In the genomic region with DNA sequence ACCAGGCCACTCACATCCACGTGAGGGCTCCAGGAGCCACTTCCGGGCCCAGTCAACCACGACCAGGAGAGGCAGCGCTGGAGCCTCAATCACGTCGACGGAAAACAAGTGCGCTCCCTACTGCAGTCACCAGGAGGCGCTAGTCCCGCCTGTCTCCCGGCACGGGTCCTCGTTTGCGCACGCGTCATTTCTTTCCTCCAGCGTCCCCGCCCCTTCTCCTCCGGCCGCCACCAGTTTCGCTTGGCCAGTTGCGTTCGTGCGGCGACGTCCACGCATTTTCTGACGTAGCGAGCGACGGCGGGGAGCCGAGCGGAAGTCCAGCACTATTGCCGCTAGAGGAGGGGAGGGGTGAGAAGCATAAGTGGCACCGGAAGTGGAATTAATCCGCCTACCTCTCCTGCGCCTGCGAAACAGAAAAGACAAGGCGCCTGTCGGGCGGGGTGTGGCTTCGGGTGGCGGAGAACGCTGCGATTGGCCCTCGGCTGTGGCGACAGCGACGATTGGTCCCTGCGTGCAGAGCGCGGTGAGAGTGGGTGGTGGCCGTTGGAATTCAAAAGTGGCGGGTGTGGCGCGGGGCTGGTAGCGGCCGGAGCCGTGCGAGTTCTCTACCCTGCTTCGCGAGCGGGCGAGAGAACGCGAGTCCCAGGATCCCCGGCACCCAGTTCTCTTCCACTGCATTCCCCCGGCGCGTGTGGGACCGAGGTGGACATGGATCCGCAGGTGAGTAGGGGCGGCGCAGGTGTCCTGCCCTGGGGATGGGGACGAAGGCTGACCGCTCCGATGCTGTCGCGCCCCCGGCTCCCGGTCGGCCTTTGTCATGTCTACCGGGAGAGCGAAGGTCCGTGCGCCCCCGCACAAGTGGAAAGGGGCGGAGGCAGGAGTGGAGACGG, we compare ENCODE assay signal across 8 cellular contexts. TPM values are rescaled to one million over a fixed set of nuclear protein-coding genes. Genes with fewer than 3 reads are reported as not detected.
DNase-seq lines count a peak whose midpoint lies in the region; ATAC-seq and TF ChIP-seq lines count a peak whose summit lies in the region.

A gene with protein sequence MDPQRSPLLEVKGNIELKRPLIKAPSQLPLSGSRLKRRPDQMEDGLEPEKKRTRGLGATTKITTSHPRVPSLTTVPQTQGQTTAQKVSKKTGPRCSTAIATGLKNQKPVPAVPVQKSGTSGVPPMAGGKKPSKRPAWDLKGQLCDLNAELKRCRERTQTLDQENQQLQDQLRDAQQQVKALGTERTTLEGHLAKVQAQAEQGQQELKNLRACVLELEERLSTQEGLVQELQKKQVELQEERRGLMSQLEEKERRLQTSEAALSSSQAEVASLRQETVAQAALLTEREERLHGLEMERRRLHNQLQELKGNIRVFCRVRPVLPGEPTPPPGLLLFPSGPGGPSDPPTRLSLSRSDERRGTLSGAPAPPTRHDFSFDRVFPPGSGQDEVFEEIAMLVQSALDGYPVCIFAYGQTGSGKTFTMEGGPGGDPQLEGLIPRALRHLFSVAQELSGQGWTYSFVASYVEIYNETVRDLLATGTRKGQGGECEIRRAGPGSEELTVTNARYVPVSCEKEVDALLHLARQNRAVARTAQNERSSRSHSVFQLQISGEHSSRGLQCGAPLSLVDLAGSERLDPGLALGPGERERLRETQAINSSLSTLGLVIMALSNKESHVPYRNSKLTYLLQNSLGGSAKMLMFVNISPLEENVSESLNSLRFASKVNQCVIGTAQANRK (plus strand): TSS at position 546 of the 890 bp plus-strand sequence. CDS start 163 bp downstream, at position 709.

- H2AK5ac ChIP-seq in trophoblast cell (ENCODE audit: low read length), result peak within 1 kb of the TSS; percentile 5

- TF ChIP-seq CTCF in GM12872 (IDR thresholded peaks at IDR 0.05; ENCODE audit: insufficient read depth, low read depth, low read length) (peak; percentile 98), cardiac muscle cell (IDR thresholded peaks at IDR 0.05; ENCODE audit: low read depth, low read length) (peak; percentile 97), upper lobe of left lung (IDR thresholded peaks at IDR 0.05) (peak; percentile 86 to 99 (median 99))

- H3K27ac ChIP-seq in cardiac muscle cell, result peak within 1 kb of the TSS; percentile 92
- H3K27ac ChIP-seq in trophoblast cell (ENCODE audit: low read depth, low read length), result peak within 1 kb of the TSS; percentile 77
- H3K27ac ChIP-seq in upper lobe of left lung, result peak within 1 kb of the TSS; percentile 73 to 92 (median 90)

- DNase-seq in NCI-H1417 (lab: John Stamatoyannopoulos, UW) (peak; percentile 99 to 100 (median 99)), SW480 (ENCODE audit: low spot score) (peak; percentile 99), adipocyte (ENCODE audit: low read depth) (peak; percentile 100), cardiac muscle cell (ENCODE audit: low read depth in 1 of 2, low spot score in 1 of 2) (peak; percentile 100), trophoblast cell (peak; percentile 100), upper lobe of left lung (peak; percentile 98 to 99)

- H4K91ac ChIP-seq in trophoblast cell (ENCODE audit: low read depth, low read length), result peak within 1 kb of the TSS; percentile 95

- peak within 1 kb of the TSS; percentile 34 for H2BK5ac ChIP-seq in trophoblast cell (ENCODE audit: low read depth, low read length, poor library complexity)

- ATAC-seq in HG02759 (IDR thresholded peaks at IDR 0.05; ENCODE audit: unreplicated experiment), result peak; percentile 88
- ATAC-seq in upper lobe of left lung (ENCODE audit: low FRiP score in 2 of 2), result peak; percentile 98 to 99

- H2BK120ac ChIP-seq in trophoblast cell (ENCODE audit: insufficient read depth, low read length, poor library complexity), result peak within 1 kb of the TSS; percentile 77

- no CpG with 5 or more reads among the region's 90 CpGs for WGBS in trophoblast cell (ENCODE audit: extremely low coverage, insufficient coverage, insufficient read length)
- 0 to 1% methylated on average over 61 to 90 of the region's 90 CpGs for WGBS in upper lobe of left lung, 2 donors

- peaks cover 22% of the 10 kb centered on the region for H3K79me2 ChIP-seq in trophoblast cell (ENCODE audit: control insufficient read depth, insufficient read depth, low read length, poor library complexity)

- peak within 1 kb of the TSS; percentile 88 for H3K18ac ChIP-seq in trophoblast cell (ENCODE audit: low read length)

- peak within 1 kb of the TSS; percentile 30 for H4K12ac ChIP-seq in trophoblast cell (ENCODE audit: low read depth, low read length)

- H3K27me3 ChIP-seq in adipocyte (replicated peaks; ENCODE audit: control insufficient read depth, insufficient read depth, low read length), result no peaks in the 10 kb centered on the region
- H3K27me3 ChIP-seq in cardiac muscle cell, result no peaks in the 10 kb centered on the region
- H3K27me3 ChIP-seq in trophoblast cell (ENCODE audit: insufficient read depth, low read length), result no peaks in the 10 kb centered on the region
- H3K27me3 ChIP-seq in upper lobe of left lung, result no peaks in the 10 kb centered on the region

- H3K4me1 ChIP-seq in adipocyte (ENCODE audit: control insufficient read depth, insufficient read depth, low read length) (peaks cover 5% of the 10 kb centered on the region), cardiac muscle cell (ENCODE audit: low read depth) (no peaks in the 10 kb centered on the region), trophoblast cell (ENCODE audit: control insufficient read depth in 1 of 2, insufficient read depth in 2 of 2, low read length in 2 of 2) (peaks cover 0 to 12% of the 10 kb centered on the region in 2 experiments), upper lobe of left lung (peaks cover 10 to 15% (median 12%) of the 10 kb centered on the region in 4 donors)

- TF ChIP-seq POLR2A in upper lobe of left lung (IDR thresholded peaks at IDR 0.05), result peak in 2 of 4 donors; percentile 12 to 49

- H3K9ac ChIP-seq in adipocyte (ENCODE audit: low read length) (peak within 1 kb of the TSS; percentile 78), trophoblast cell (ENCODE audit: low read length) (peak within 1 kb of the TSS; percentile 83)

- H2BK12ac ChIP-seq in trophoblast cell (ENCODE audit: low read length), result no peak within 1 kb of the TSS

- H3K36me3 ChIP-seq in adipocyte (ENCODE audit: control insufficient read depth, insufficient read depth, low read length, severe bottlenecking) (no peaks in the 10 kb centered on the region), cardiac muscle cell (no peaks in the 10 kb centered on the region), trophoblast cell (ENCODE audit: control insufficient read depth in 1 of 2, insufficient read depth in 2 of 2, low read length in 2 of 2) (peaks cover 0 to 2% of the 10 kb centered on the region in 2 experiments), upper lobe of left lung (no peaks in the 10 kb centered on the region)

- H2AFZ ChIP-seq in trophoblast cell (ENCODE audit: insufficient read depth, low read length, poor library complexity), result peak within 1 kb of the TSS; percentile 89

- peak within 1 kb of the TSS; percentile 79 for H4K8ac ChIP-seq in trophoblast cell (ENCODE audit: low read depth, low read length)

- H3K9me3 ChIP-seq in adipocyte (ENCODE audit: control insufficient read depth, low read length) (no peaks in the 10 kb centered on the region), cardiac muscle cell (ENCODE audit: low read depth) (no peaks in the 10 kb centered on the region), trophoblast cell (ENCODE audit: insufficient read depth, low read depth, low read length) (no peaks in the 10 kb centered on the region), upper lobe of left lung (no peaks in the 10 kb centered on the region)

- peak within 1 kb of the TSS; percentile 88 for H3K14ac ChIP-seq in trophoblast cell (ENCODE audit: low read length)

- peaks cover 6% of the 10 kb centered on the region for H3K79me1 ChIP-seq in trophoblast cell (ENCODE audit: low read length)

- peak within 1 kb of the TSS; percentile 85 for H3K4me2 ChIP-seq in trophoblast cell (ENCODE audit: low read length)

- H3K4me3 ChIP-seq in adipocyte (ENCODE audit: low read length) (peak within 1 kb of the TSS; percentile 83), cardiac muscle cell (peak within 1 kb of the TSS; percentile 75), trophoblast cell (ENCODE audit: low read depth, low read length) (peak within 1 kb of the TSS; percentile 96), upper lobe of left lung (peak within 1 kb of the TSS; percentile 53 to 74 (median 62))

- no peak within 1 kb of the TSS for H3K23ac ChIP-seq in trophoblast cell (ENCODE audit: low read length)

- H3K4ac ChIP-seq in trophoblast cell (ENCODE audit: low read depth, low read length), result peak within 1 kb of the TSS; percentile 97

- TF ChIP-seq EP300 in upper lobe of left lung (IDR thresholded peaks at IDR 0.05), result peak in 1 of 4 donors; percentile 59

RNA-seq across cellular contexts. Expression of the gene that starts here (rescaled TPM):
- total RNA-seq in cardiac muscle cell (14.0 and 69.2 TPM in 2 replicates), upper lobe of left lung (10 to 100 TPM in 1 of 6 donors, 1 to 10 TPM in 5; 1.2 to 11.8 (median 4.4) TPM)
- polyA plus RNA-seq in cardiac muscle cell, result 9.4 and 33.3 TPM in 2 replicates
- 66.1 and 66.6 TPM in 2 replicates for polyA plus RNA-seq in trophoblast cell (2013)

Comparison
In these comparisons a context has a peak if more than half of its experiments do, and no peak if none do; other contexts are left out.
1. Peak in every context shown above with its lines: DNase-seq, ATAC-seq, H3K4me3 ChIP-seq and H3K27ac ChIP-seq.